In the genomic region with DNA sequence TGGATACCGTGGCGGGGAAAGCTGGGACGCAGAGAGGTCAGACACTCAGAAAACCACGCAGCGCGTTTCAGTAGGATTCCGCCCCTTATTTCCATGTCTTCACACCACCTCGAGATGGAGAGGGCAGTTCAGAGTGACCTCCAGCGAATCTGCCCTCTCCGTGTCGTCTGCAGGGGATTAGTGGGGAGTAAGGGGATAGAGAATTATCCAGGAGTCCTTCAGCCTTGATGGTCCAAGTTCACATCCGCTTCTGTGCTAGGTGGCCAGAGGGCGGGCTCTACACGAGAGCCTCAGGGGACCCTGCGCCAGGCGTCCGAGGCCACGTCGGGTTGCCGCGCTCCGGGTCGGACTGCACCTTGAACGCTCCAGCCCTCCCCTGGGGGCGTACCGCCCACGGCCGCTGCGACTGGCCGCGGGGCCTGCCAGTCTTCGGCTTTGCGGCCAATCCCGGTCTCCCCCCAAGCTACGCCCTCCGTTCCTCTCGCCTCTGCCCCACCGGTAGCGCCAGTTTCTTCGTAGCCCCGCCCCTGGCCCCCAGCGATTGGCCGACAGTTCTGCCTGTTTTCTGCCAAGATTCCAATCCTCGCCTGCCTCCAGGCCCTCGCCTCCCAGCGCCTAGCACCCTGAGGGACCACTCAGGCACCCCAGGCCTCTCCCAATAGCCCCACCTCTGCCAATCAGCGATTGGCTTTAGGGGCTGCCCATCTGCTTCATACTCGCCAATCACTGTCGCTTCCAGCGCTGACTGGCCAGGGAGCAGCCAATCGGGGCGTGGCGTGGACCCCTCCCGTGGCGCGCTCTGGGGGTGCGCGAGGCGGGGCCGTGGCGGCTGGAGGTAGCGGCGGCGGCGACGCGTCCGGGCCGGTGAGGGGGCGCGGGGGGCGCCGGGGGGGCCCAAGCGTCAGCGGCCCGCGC, we compare ENCODE assay signal across 1 cellular context.
TF ChIP-seq lines count a peak whose summit lies in the region.

A gene with protein sequence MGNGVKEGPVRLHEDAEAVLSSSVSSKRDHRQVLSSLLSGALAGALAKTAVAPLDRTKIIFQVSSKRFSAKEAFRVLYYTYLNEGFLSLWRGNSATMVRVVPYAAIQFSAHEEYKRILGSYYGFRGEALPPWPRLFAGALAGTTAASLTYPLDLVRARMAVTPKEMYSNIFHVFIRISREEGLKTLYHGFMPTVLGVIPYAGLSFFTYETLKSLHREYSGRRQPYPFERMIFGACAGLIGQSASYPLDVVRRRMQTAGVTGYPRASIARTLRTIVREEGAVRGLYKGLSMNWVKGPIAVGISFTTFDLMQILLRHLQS (plus strand): TSS at position 812 of the 915 bp plus-strand sequence. CDS start 32,131 bp downstream, outside the sequence.

TF ChIP-seq in K562, 482 proteins besides CTCF, POLR2A, EP300 and RAD21 (continued from another document and continues in another):
- TF ChIP-seq, protein P1, sequence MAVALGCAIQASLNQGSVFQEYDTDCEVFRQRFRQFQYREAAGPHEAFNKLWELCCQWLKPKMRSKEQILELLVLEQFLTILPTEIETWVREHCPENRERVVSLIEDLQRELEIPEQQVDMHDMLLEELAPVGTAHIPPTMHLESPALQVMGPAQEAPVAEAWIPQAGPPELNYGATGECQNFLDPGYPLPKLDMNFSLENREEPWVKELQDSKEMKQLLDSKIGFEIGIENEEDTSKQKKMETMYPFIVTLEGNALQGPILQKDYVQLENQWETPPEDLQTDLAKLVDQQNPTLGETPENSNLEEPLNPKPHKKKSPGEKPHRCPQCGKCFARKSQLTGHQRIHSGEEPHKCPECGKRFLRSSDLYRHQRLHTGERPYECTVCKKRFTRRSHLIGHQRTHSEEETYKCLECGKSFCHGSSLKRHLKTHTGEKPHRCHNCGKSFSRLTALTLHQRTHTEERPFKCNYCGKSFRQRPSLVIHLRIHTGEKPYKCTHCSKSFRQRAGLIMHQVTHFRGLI (CRISPR knock-in tag; IDR thresholded peaks at IDR 0.05): no peak
- TF ChIP-seq DMBX1 (CRISPR knock-in tag; IDR thresholded peaks at IDR 0.05; ENCODE audit: borderline replicate concordance) (no peak; the same call in 1 of the 2 replicates), ZNF175 (CRISPR knock-in tag; IDR thresholded peaks at IDR 0.05; ENCODE audit: low read depth) (no peak), KAT7 (CRISPR knock-in tag; IDR thresholded peaks at IDR 0.05; ENCODE audit: borderline replicate concordance) (no peak), HLTF (IDR thresholded peaks at IDR 0.05) (no peak), ZKSCAN1 (IDR thresholded peaks at IDR 0.05; ENCODE audit: low read depth, low read length) (no peak), ZNF134 (CRISPR knock-in tag; conservative IDR thresholded peaks at IDR 0.05) (no peak), CREM (IDR thresholded peaks at IDR 0.05; ENCODE audit: low read depth) (peak; percentile 56; the same call in 1 of the 2 replicates), ATF1 (CRISPR knock-in tag; IDR thresholded peaks at IDR 0.05) (0 out of 2 replicates have a peak, but pooled peaks have one; percentile 27), ATF1 (tag; IDR thresholded peaks at IDR 0.05) (peak; percentile 86), NELFE (IDR thresholded peaks at IDR 0.05; ENCODE audit: insufficient read depth, insufficient read length) (no peak), GABPA (tag; conservative IDR thresholded peaks at IDR 0.05; ENCODE audit: low read depth) (peak; percentile 61), CREB1 (IDR thresholded peaks at IDR 0.05) (peak; percentile 73), CREB1 (CRISPR knock-in tag; IDR thresholded peaks at IDR 0.05) (peak; percentile 65; the same call in 1 of the 2 replicates), EP400 (IDR thresholded peaks at IDR 0.05) (peak; percentile 61; the same call in 1 of the 2 replicates), RB1 (IDR thresholded peaks at IDR 0.05; ENCODE audit: low read depth) (peak; percentile 87), SMAD4 (CRISPR knock-in tag; conservative IDR thresholded peaks at IDR 0.05) (peak; percentile 44; the same call in 1 of the 2 replicates), NFE2 (IDR thresholded peaks at IDR 0.05; ENCODE audit: low read depth) (no peak), MAFF (IDR thresholded peaks at IDR 0.05; ENCODE audit: low read length) (no peak), TRIM24 (IDR thresholded peaks at IDR 0.05) (peak in 1 of 2 experiments; percentile 35; a peak in 1 of 4 replicates), RBM14 (IDR thresholded peaks at IDR 0.05; ENCODE audit: borderline replicate concordance, insufficient read depth, low read depth, low read length) (no peak), ASH1L (IDR thresholded peaks at IDR 0.05; ENCODE audit: borderline replicate concordance, low read depth, partially characterized antibody) (peak; percentile 99), HDAC8 (tag; IDR thresholded peaks at IDR 0.05) (0 out of 2 replicates have a peak, but pooled peaks have one; percentile 27), CBX3 (IDR thresholded peaks at IDR 0.05; ENCODE audit: borderline replicate concordance in 1 of 2, low read length in 2 of 2) (0 out of 3 replicates have a peak, but pooled peaks of 1 of the 2 experiments have one; percentile 8), DACH1 (IDR thresholded peaks at IDR 0.05; ENCODE audit: partially characterized antibody) (no peak), PCBP1 (IDR thresholded peaks at IDR 0.05; ENCODE audit: low read depth, low read length, poor library complexity, severe bottlenecking) (peak; percentile 2), TEAD2 (tag; IDR thresholded peaks at IDR 0.05) (no peak), ZSCAN29 (IDR thresholded peaks at IDR 0.05) (0 out of 2 replicates have a peak, but pooled peaks have one; percentile 40), OTX1 (CRISPR knock-in tag; IDR thresholded peaks at IDR 0.05) (no peak), PPARD (CRISPR knock-in tag; IDR thresholded peaks at IDR 0.05) (no peak), PHF20 (IDR thresholded peaks at IDR 0.05; ENCODE audit: partially characterized antibody) (no peak), NCOA4 (IDR thresholded peaks at IDR 0.05; ENCODE audit: partially characterized antibody) (no peak), SNRNP70 (optimal IDR thresholded peaks at IDR 0.05; ENCODE audit: low read depth, low read length) (no peak), PHF8 (IDR thresholded peaks at IDR 0.05; ENCODE audit: borderline replicate concordance, low read length) (peak; percentile 54; the same call in 1 of the 2 replicates), MED1 (CRISPR knock-in tag; IDR thresholded peaks at IDR 0.05; ENCODE audit: borderline replicate concordance) (no peak), XRCC3 (IDR thresholded peaks at IDR 0.05) (no peak), KLF1 (tag; IDR thresholded peaks at IDR 0.05) (0 out of 2 replicates have a peak, but pooled peaks have one; percentile 14), ZBED1 (IDR thresholded peaks at IDR 0.05) (no peak), BHLHE40 (IDR thresholded peaks at IDR 0.05; ENCODE audit: low read length) (no peak), EGR1 (conservative IDR thresholded peaks at IDR 0.05) (peak; percentile 98), PHTF2 (CRISPR knock-in tag; IDR thresholded peaks at IDR 0.05) (peak; percentile 45; the same call in 1 of the 2 replicates), ZNF121 (CRISPR knock-in tag; conservative IDR thresholded peaks at IDR 0.05) (no peak), ZFP36 (IDR thresholded peaks at IDR 0.05; ENCODE audit: low read depth, low read length, partially characterized antibody) (no peak), GATA2 (CRISPR knock-in tag; IDR thresholded peaks at IDR 0.05) (no peak)
- TF ChIP-seq, protein P2, sequence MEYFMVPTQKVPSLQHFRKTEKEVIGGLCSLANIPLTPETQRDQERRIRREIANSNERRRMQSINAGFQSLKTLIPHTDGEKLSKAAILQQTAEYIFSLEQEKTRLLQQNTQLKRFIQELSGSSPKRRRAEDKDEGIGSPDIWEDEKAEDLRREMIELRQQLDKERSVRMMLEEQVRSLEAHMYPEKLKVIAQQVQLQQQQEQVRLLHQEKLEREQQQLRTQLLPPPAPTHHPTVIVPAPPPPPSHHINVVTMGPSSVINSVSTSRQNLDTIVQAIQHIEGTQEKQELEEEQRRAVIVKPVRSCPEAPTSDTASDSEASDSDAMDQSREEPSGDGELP (CRISPR knock-in tag; IDR thresholded peaks at IDR 0.05; ENCODE audit: borderline replicate concordance): no peak; the same call in 1 of the 2 replicates
- TF ChIP-seq, protein P3, sequence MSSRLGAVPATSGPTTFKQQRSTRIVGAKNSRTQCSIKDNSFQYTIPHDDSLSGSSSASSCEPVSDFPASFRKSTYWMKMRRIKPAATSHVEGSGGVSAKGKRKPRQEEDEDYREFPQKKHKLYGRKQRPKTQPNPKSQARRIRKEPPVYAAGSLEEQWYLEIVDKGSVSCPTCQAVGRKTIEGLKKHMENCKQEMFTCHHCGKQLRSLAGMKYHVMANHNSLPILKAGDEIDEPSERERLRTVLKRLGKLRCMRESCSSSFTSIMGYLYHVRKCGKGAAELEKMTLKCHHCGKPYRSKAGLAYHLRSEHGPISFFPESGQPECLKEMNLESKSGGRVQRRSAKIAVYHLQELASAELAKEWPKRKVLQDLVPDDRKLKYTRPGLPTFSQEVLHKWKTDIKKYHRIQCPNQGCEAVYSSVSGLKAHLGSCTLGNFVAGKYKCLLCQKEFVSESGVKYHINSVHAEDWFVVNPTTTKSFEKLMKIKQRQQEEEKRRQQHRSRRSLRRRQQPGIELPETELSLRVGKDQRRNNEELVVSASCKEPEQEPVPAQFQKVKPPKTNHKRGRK (tag; IDR thresholded peaks at IDR 0.05): no peak
- TF ChIP-seq, protein P4, sequence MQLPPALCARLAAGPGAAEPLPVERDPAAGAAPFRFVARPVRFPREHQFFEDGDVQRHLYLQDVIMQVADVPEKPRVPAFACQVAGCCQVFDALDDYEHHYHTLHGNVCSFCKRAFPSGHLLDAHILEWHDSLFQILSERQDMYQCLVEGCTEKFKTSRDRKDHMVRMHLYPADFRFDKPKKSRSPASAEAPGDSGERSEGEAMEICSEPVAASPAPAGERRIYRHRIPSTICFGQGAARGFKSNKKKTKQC (CRISPR knock-in tag; IDR thresholded peaks at IDR 0.05): no peak
- TF ChIP-seq, protein P5, sequence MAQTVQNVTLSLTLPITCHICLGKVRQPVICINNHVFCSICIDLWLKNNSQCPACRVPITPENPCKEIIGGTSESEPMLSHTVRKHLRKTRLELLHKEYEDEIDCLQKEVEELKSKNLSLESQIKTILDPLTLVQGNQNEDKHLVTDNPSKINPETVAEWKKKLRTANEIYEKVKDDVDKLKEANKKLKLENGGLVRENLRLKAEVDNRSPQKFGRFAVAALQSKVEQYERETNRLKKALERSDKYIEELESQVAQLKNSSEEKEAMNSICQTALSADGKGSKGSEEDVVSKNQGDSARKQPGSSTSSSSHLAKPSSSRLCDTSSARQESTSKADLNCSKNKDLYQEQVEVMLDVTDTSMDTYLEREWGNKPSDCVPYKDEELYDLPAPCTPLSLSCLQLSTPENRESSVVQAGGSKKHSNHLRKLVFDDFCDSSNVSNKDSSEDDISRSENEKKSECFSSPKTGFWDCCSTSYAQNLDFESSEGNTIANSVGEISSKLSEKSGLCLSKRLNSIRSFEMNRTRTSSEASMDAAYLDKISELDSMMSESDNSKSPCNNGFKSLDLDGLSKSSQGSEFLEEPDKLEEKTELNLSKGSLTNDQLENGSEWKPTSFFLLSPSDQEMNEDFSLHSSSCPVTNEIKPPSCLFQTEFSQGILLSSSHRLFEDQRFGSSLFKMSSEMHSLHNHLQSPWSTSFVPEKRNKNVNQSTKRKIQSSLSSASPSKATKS (CRISPR knock-in tag; IDR thresholded peaks at IDR 0.05): no peak
- TF ChIP-seq, protein P6, sequence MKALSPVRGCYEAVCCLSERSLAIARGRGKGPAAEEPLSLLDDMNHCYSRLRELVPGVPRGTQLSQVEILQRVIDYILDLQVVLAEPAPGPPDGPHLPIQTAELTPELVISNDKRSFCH (CRISPR knock-in tag; IDR thresholded peaks at IDR 0.05): no peak
- TF ChIP-seq, protein P6 (tag; IDR thresholded peaks at IDR 0.05): no peak
- TF ChIP-seq, protein P7, sequence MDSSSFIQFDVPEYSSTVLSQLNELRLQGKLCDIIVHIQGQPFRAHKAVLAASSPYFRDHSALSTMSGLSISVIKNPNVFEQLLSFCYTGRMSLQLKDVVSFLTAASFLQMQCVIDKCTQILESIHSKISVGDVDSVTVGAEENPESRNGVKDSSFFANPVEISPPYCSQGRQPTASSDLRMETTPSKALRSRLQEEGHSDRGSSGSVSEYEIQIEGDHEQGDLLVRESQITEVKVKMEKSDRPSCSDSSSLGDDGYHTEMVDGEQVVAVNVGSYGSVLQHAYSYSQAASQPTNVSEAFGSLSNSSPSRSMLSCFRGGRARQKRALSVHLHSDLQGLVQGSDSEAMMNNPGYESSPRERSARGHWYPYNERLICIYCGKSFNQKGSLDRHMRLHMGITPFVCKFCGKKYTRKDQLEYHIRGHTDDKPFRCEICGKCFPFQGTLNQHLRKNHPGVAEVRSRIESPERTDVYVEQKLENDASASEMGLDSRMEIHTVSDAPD (CRISPR knock-in tag; IDR thresholded peaks at IDR 0.05): no peak
- TF ChIP-seq, protein P8, sequence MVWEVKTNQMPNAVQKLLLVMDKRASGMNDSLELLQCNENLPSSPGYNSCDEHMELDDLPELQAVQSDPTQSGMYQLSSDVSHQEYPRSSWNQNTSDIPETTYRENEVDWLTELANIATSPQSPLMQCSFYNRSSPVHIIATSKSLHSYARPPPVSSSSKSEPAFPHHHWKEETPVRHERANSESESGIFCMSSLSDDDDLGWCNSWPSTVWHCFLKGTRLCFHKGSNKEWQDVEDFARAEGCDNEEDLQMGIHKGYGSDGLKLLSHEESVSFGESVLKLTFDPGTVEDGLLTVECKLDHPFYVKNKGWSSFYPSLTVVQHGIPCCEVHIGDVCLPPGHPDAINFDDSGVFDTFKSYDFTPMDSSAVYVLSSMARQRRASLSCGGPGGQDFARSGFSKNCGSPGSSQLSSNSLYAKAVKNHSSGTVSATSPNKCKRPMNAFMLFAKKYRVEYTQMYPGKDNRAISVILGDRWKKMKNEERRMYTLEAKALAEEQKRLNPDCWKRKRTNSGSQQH (CRISPR knock-in tag; IDR thresholded peaks at IDR 0.05): no peak
- TF ChIP-seq, protein P9, sequence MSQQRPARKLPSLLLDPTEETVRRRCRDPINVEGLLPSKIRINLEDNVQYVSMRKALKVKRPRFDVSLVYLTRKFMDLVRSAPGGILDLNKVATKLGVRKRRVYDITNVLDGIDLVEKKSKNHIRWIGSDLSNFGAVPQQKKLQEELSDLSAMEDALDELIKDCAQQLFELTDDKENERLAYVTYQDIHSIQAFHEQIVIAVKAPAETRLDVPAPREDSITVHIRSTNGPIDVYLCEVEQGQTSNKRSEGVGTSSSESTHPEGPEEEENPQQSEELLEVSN (IDR thresholded peaks at IDR 0.05; ENCODE audit: borderline replicate concordance in 1 of 2, extremely low read depth in 1 of 2, insufficient read depth in 1 of 2, insufficient read length in 1 of 2, low read depth in 1 of 2, low read length in 1 of 2, poor library complexity in 1 of 2, severe bottlenecking in 1 of 2): peak; percentile 91 to 92
